8 cellular contexts compared by ENCODE assay signal in genomic region chr19:50657672-50658437, GRCh38. TPM values are rescaled to one million over a fixed set of nuclear protein-coding genes. Genes with fewer than 3 reads are reported as not detected.
DNase-seq lines count a peak whose midpoint lies in the region; ATAC-seq and TF ChIP-seq lines count a peak whose summit lies in the region.

No MANE protein-coding gene starts in this region.

- H3K4me1 ChIP-seq in right lobe of liver = peaks cover 0 to 8% (median 0%) of the 10 kb centered on the region in 4 donors

- TF ChIP-seq CTCF in dorsolateral prefrontal cortex (IDR thresholded peaks at IDR 0.05 in 54 of 56, conservative IDR thresholded peaks at IDR 0.05 in 2 of 56; ENCODE audit: low read depth in 1 of 56, partially characterized antibody in 56 of 56) (peak in 5 of 56 donors; percentile 4 to 29 (median 20)), right lobe of liver (IDR thresholded peaks at IDR 0.05) (no peak)

- peaks cover 26% of the 10 kb centered on the region for H3K27me3 Mint-ChIP-seq in activated CD8-positive, alpha-beta T cell treated with anti-CD3 and anti-CD28 coated beads, Interleukin-2, amount 10 ng/mL, durations not matched to agents 7 days and 5 days (ENCODE audit: low read depth)

- H3K36me3 ChIP-seq in right lobe of liver = no peaks in the 10 kb centered on the region

- H3K27me3 ChIP-seq in dorsolateral prefrontal cortex (peaks cover 0 to under 1% (median 0%) of the 10 kb centered on the region in 45 donors), right lobe of liver (peaks cover 0 to 11% of the 10 kb centered on the region in 2 donors)

- peak overlapping the region; percentile 67 for H3K4me3 Mint-ChIP-seq in activated CD8-positive, alpha-beta T cell treated with anti-CD3 and anti-CD28 coated beads, Interleukin-2, amount 10 ng/mL, durations not matched to agents 7 days and 5 days

- POLR2A ChIA-PET in activated CD8-positive, alpha-beta T cell treated with anti-CD3 and anti-CD28 coated beads, Interleukin-2, amount 10 ng/mL, durations not matched to agents 7 days and 5 days (lab: Charles Lee) = no interaction called here

- H3K9me3 ChIP-seq in right lobe of liver = no peaks in the 10 kb centered on the region

- no peaks in the 10 kb centered on the region for H3K9me3 Mint-ChIP-seq in activated CD8-positive, alpha-beta T cell treated with anti-CD3 and anti-CD28 coated beads, Interleukin-2, amount 10 ng/mL, durations not matched to agents 7 days and 5 days (ENCODE audit: insufficient read depth)

- H3K4me1 Mint-ChIP-seq in activated CD8-positive, alpha-beta T cell treated with anti-CD3 and anti-CD28 coated beads, Interleukin-2, amount 10 ng/mL, durations not matched to agents 7 days and 5 days (ENCODE audit: low read depth) = peaks cover 15% of the 10 kb centered on the region

- peak overlapping the region; percentile 50 to 85 (median 70) for H3K4me3 ChIP-seq in dorsolateral prefrontal cortex
- no peak overlapping the region for H3K4me3 ChIP-seq in right lobe of liver

- intact Hi-C loops in dorsolateral prefrontal cortex (cut with DNase I) = loop anchor here (2.0 to 5.0 kb wide), 4 partner anchors 51 to 111 kb away; no protein-coding TSS in a partner anchor
- intact Hi-C loops in right lobe of liver (cut with DNase I) = no loop called here

- WGBS in right lobe of liver (ENCODE audit: insufficient coverage, low coverage, low lambda C conversion rate, missing lambda C conversion rate) = 5% methylated on average over 33 of the region's 39 CpGs

- peak overlapping the region; percentile 79 for H3K27ac Mint-ChIP-seq in activated CD8-positive, alpha-beta T cell treated with anti-CD3 and anti-CD28 coated beads, Interleukin-2, amount 10 ng/mL, durations not matched to agents 7 days and 5 days

- H3K27ac ChIP-seq in dorsolateral prefrontal cortex (peak overlapping the region in 58 of 59 donors; percentile 26 to 95 (median 86)), right lobe of liver (no peak overlapping the region)

- H3K36me3 Mint-ChIP-seq in activated CD8-positive, alpha-beta T cell treated with anti-CD3 and anti-CD28 coated beads, Interleukin-2, amount 10 ng/mL, durations not matched to agents 7 days and 5 days (ENCODE audit: low read depth) = peaks cover 6% of the 10 kb centered on the region

- DNase-seq in Ammon's horn (ENCODE audit: low spot score) (peak; percentile 99), GOT3 (lab: John Stamatoyannopoulos, UW) (peak; percentile 38), NCI-H69 (lab: John Stamatoyannopoulos, UW) (peak; percentile 59), dorsolateral prefrontal cortex (peak; percentile 98 to 100 (median 100)), right lobe of liver (peak in 2 of 3 donors; percentile 53 to 79)
- peak; percentile 89 for DNase-seq in activated CD8-positive, alpha-beta T cell treated with anti-CD3 and anti-CD28 coated beads, Interleukin-2, amount 10 ng/mL, durations not matched to agents 7 days and 5 days
- DNase-seq in stimulated activated CD4-positive, alpha-beta T cell treated with anti-CD3 and anti-CD28 coated beads, Interleukin-4, amount 100 ng/mL, for 48 hours (ENCODE audit: low read depth in 2 of 2) = peak; percentile 79 to 91

- ATAC-seq in activated CD8-positive, alpha-beta T cell treated with anti-CD3 and anti-CD28 coated beads, Interleukin-2, amount 10 ng/mL, durations not matched to agents 7 days and 5 days = peak; percentile 98
- ATAC-seq in right lobe of liver (peak; percentile 75 to 94 (median 80)), GM18861 (IDR thresholded peaks at IDR 0.05; ENCODE audit: unreplicated experiment) (no peak)

- TF ChIP-seq POLR2A in right lobe of liver (IDR thresholded peaks at IDR 0.05) = no peak

- CTCF ChIA-PET in activated CD8-positive, alpha-beta T cell treated with anti-CD3 and anti-CD28 coated beads, Interleukin-2, amount 10 ng/mL, durations not matched to agents 7 days and 5 days (lab: Charles Lee) = no interaction called here

RNA-seq across cellular contexts. Expression of gene C19orf81, which starts 8.6 kb away (rescaled TPM):
- not detected for total RNA-seq in activated CD8-positive, alpha-beta T cell treated with anti-CD3 and anti-CD28 coated beads, Interleukin-2, amount 10 ng/mL, durations not matched to agents 7 days and 5 days
- total RNA-seq in dorsolateral prefrontal cortex (10 to 100 TPM in 8 of 120 experiments, 1 to 10 TPM in 111, not detected in 1; 1.9 to 17.7 (median 5.7) TPM), right lobe of liver (not detected)

RNA-seq across cellular contexts. Expression of gene SYT3, which starts 18.2 kb away (rescaled TPM):
- total RNA-seq in activated CD8-positive, alpha-beta T cell treated with anti-CD3 and anti-CD28 coated beads, Interleukin-2, amount 10 ng/mL, durations not matched to agents 7 days and 5 days = not detected
- total RNA-seq in dorsolateral prefrontal cortex (10 to 100 TPM; 10.7 to 56.7 (median 35.9) TPM), right lobe of liver (not detected)

Comparison
In these comparisons a context has a peak if more than half of its experiments do, and no peak if none do; other contexts are left out.
1. DNase-seq: peak in every context shown above with its lines; median percentile 100 in dorsolateral prefrontal cortex; 99 in Ammon's horn; 89 in activated CD8-positive, alpha-beta T cell treated with anti-CD3 and anti-CD28 coated beads, Interleukin-2, amount 10 ng/mL, durations not matched to agents 7 days and 5 days; 85 in stimulated activated CD4-positive, alpha-beta T cell treated with anti-CD3 and anti-CD28 coated beads, Interleukin-4, amount 100 ng/mL, for 48 hours; 66 in right lobe of liver; 59 in NCI-H69; 38 in GOT3.
2. H3K27ac ChIP-seq: peak in dorsolateral prefrontal cortex (58 of 59); none in right lobe of liver (0 of 3).
3. H3K4me3 ChIP-seq: peak in dorsolateral prefrontal cortex (59 of 59); none in right lobe of liver (0 of 3).
4. RNA of gene SYT3, which starts 18.2 kb away (total RNA-seq): 10.7 to 56.7 TPM in dorsolateral prefrontal cortex; not detected in activated CD8-positive, alpha-beta T cell treated with anti-CD3 and anti-CD28 coated beads, Interleukin-2, amount 10 ng/mL, durations not matched to agents 7 days and 5 days and not detected in right lobe of liver; every median in the first group is over 10 times any median in the second.
5. intact Hi-C loops: an anchor here in dorsolateral prefrontal cortex (2.0 to 5.0 kb wide); none called in right lobe of liver.